In the genomic region with DNA sequence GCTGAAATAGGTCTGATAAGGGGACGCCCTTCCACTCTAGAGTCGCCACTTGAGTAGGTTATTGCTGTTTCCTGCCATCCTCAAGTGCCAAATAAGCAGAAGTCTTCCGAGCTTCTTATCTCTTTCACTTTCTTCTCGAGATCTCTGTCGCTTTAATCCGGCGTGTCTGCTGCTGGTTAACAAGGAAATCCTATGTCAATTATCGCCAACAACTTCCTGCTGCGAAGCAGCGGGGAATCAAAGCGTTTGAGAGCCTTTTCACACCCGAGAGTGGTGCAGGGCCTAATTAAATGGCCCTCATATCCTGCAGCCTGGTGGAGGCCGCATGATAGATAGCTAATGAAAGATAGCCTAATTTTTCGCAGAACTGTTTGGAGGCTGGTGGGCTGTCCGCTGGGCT, we compare ENCODE assay signal across 10 cellular contexts.
A peak's percentile ranks its signal among the peaks of the same experiment; 100 is the strongest.
DNase-seq lines count a peak whose midpoint lies in the region; ATAC-seq and TF ChIP-seq lines count a peak whose summit lies in the region.
"Had no signal": no experiment of that assay in that cellular context is flagged by ENCODE, and none has a peak within 500 bp of the region (broad histone marks: within the 10 kb centered on the region; RNA-seq: fewer than 3 reads in every experiment).

No MANE protein-coding gene starts in this region.

- peak overlapping the region; percentile 17; the same call in 1 of the 2 replicates for H3K4me2 ChIP-seq in GM23338

- H3K4me3 Mint-ChIP-seq in CD4-positive, alpha-beta T cell: peak overlapping the region; percentile 69
- no peak overlapping the region for H3K4me3 Mint-ChIP-seq in GM23338
- peak overlapping the region; percentile 4; the same call in 1 of the 2 replicates for H3K4me3 Mint-ChIP-seq in WTC11

- H3K36me3 Mint-ChIP-seq in CD4-positive, alpha-beta T cell (ENCODE audit: low read depth): no peaks in the 10 kb centered on the region
- H3K36me3 Mint-ChIP-seq in GM23338 (ENCODE audit: low read depth): no peaks in the 10 kb centered on the region
- peaks cover 2% of the 10 kb centered on the region; the same call in 1 of the 2 replicates for H3K36me3 Mint-ChIP-seq in WTC11

- no peaks in the 10 kb centered on the region for H3K27me3 ChIP-seq in CD4-positive, alpha-beta T cell (ENCODE audit: control insufficient read depth, insufficient read depth, low read length)
- H3K27me3 ChIP-seq in GM23338 (ENCODE audit: insufficient read depth): no peaks in the 10 kb centered on the region
- H3K27me3 ChIP-seq: esophagus squamous epithelium had no signal

- no peaks in the 10 kb centered on the region for H4K20me1 ChIP-seq in GM23338 (replicated peaks; ENCODE audit: insufficient read depth)

- no peaks in the 10 kb centered on the region for H3F3A ChIP-seq in GM23338 (replicated peaks; ENCODE audit: low read depth)

- peaks cover 26% of the 10 kb centered on the region for H3K4me1 ChIP-seq in GM23338 (ENCODE audit: insufficient read depth)
- H3K4me1 ChIP-seq: esophagus squamous epithelium had no signal

- peak; percentile 73 for ATAC-seq in CD4-positive, alpha-beta T cell (ENCODE audit: poor library complexity)
- ATAC-seq in GM23338 (peak; percentile 78), WTC11 (peak; percentile 75), left colon (peak; percentile 95)

- TF ChIP-seq CTCF in CD4-positive, alpha-beta T cell (IDR thresholded peaks at IDR 0.05): no peak
- TF ChIP-seq CTCF in GM23338 (conservative IDR thresholded peaks at IDR 0.05; ENCODE audit: low read depth in 2 of 2) (no peak), WTC11 (IDR thresholded peaks at IDR 0.05) (no peak)

- peaks cover 3% of the 10 kb centered on the region; the same call in 1 of the 2 replicates for H3K9me2 ChIP-seq in GM23338 (ENCODE audit: insufficient read depth)

- no peaks in the 10 kb centered on the region for H3K27me3 Mint-ChIP-seq in CD4-positive, alpha-beta T cell
- H3K27me3 Mint-ChIP-seq in GM23338 (ENCODE audit: insufficient read depth, low read depth, poor library complexity) (no peaks in the 10 kb centered on the region), WTC11 (ENCODE audit: low read depth) (no peaks in the 10 kb centered on the region)

- H3K27ac Mint-ChIP-seq in CD4-positive, alpha-beta T cell: peak overlapping the region; percentile 86
- peak overlapping the region; percentile 80; the same call in 1 of the 2 replicates for H3K27ac Mint-ChIP-seq in GM23338
- no peak overlapping the region for H3K27ac Mint-ChIP-seq in WTC11

- H3K9me3 ChIP-seq in CD4-positive, alpha-beta T cell (ENCODE audit: control insufficient read depth, low read length): no peaks in the 10 kb centered on the region
- H3K9me3 ChIP-seq: esophagus squamous epithelium had no signal

- CTCF ChIA-PET in CD4-positive, alpha-beta T cell (lab: Charles Lee): no interaction called here
- CTCF ChIA-PET in WTC11 (lab: Charles Lee): no interaction called here

- H3K4me3 ChIP-seq in GM23338: no peak overlapping the region
- H3K4me3 ChIP-seq: esophagus squamous epithelium had no signal

- H2AFZ ChIP-seq in GM23338: peak overlapping the region; percentile 11; the same call in 1 of the 2 replicates

- H3K4me1 Mint-ChIP-seq in CD4-positive, alpha-beta T cell (ENCODE audit: low read depth): peaks cover 32% of the 10 kb centered on the region
- H3K4me1 Mint-ChIP-seq in GM23338 (peaks cover 26% of the 10 kb centered on the region), WTC11 (peaks cover 40% of the 10 kb centered on the region)

- no peaks in the 10 kb centered on the region for H3K36me3 ChIP-seq in GM23338 (ENCODE audit: insufficient read depth)
- H3K36me3 ChIP-seq: esophagus squamous epithelium had no signal

- intact Hi-C loops in CD4-positive, alpha-beta T cell (cut with DNase I, micrococcal nuclease): no loop called here
- intact Hi-C loops in left colon (cut with DNase I, micrococcal nuclease): no loop called here

- H3K9me3 Mint-ChIP-seq in CD4-positive, alpha-beta T cell: no peaks in the 10 kb centered on the region
- H3K9me3 Mint-ChIP-seq in GM23338: no peaks in the 10 kb centered on the region; the same call in 1 of the 3 replicates
- no peaks in the 10 kb centered on the region for H3K9me3 Mint-ChIP-seq in WTC11

- POLR2A ChIA-PET in CD4-positive, alpha-beta T cell (lab: Charles Lee): no interaction called here
- POLR2A ChIA-PET in WTC11 (lab: Charles Lee): no interaction called here

- no peaks in the 10 kb centered on the region for H3K79me2 ChIP-seq in GM23338 (replicated peaks; ENCODE audit: insufficient read depth)

- H3K27ac ChIP-seq in CD4-positive, alpha-beta T cell (ENCODE audit: low read depth, low read length): no peak overlapping the region
- H3K27ac ChIP-seq in GM23338 (ENCODE audit: low read depth): no peak overlapping the region
- H3K27ac ChIP-seq: esophagus squamous epithelium had no signal

- peak in 4 of 10 experiments; percentile 5 to 36 (median 22) for DNase-seq in CD4-positive, alpha-beta T cell
- DNase-seq in GM23338 (ENCODE audit: low spot score) (peak; percentile 74), WTC11 (ENCODE audit: low spot score) (peak; percentile 47), left colon (peak; percentile 25 to 39), NCI-H2171 treated with DMSO at 0.1 percent for 48 hours (lab: John Stamatoyannopoulos, UW) (no peak), NCI-H187 treated with DMSO at 0.1 percent for 48 hours (lab: John Stamatoyannopoulos, UW) (no peak), ureter (ENCODE audit: low spot score) (no peak), A172 (ENCODE audit: low spot score) (no peak)
- DNase-seq: DND-41, esophagus squamous epithelium had no signal

TF ChIP-seq in GM23338, 12 proteins besides CTCF, POLR2A, EP300 and RAD21 (continues in another document):
- TF ChIP-seq, protein P1, sequence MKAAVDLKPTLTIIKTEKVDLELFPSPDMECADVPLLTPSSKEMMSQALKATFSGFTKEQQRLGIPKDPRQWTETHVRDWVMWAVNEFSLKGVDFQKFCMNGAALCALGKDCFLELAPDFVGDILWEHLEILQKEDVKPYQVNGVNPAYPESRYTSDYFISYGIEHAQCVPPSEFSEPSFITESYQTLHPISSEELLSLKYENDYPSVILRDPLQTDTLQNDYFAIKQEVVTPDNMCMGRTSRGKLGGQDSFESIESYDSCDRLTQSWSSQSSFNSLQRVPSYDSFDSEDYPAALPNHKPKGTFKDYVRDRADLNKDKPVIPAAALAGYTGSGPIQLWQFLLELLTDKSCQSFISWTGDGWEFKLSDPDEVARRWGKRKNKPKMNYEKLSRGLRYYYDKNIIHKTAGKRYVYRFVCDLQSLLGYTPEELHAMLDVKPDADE (IDR thresholded peaks at IDR 0.05): no peak
- no peak for TF ChIP-seq NANOG (IDR thresholded peaks at IDR 0.05; ENCODE audit: borderline replicate concordance)
- TF ChIP-seq ZNF331 (CRISPR knock-in tag; IDR thresholded peaks at IDR 0.05; ENCODE audit: low read depth): no peak
- TF ChIP-seq POLR2AphosphoS5 (IDR thresholded peaks at IDR 0.05; ENCODE audit: low read depth): no peak
- TF ChIP-seq EZH2 (IDR thresholded peaks at IDR 0.05; ENCODE audit: low read depth, unreplicated experiment): no peak
- TF ChIP-seq JUNB (IDR thresholded peaks at IDR 0.05; ENCODE audit: unreplicated experiment): no peak
- no peak for TF ChIP-seq STAT1 (IDR thresholded peaks at IDR 0.05; ENCODE audit: unreplicated experiment)
- TF ChIP-seq EZH2phosphoT487 (IDR thresholded peaks at IDR 0.05; ENCODE audit: unreplicated experiment): no peak
- no peak for TF ChIP-seq CREB1 (CRISPR knock-in tag; IDR thresholded peaks at IDR 0.05; ENCODE audit: low read depth)

TF ChIP-seq in WTC11, 78 proteins besides CTCF, POLR2A, EP300 and RAD21:
- TF ChIP-seq ZNF232 (CRISPR knock-in tag; IDR thresholded peaks at IDR 0.05): no peak

Comparison
In these comparisons a context has a peak if more than half of its experiments do, and no peak if none do; other contexts are left out.
1. DNase-seq: peak in GM23338 (single experiment), WTC11 (single experiment) and left colon (2 of 2); none in NCI-H2171 treated with DMSO at 0.1 percent for 48 hours (single experiment), NCI-H187 treated with DMSO at 0.1 percent for 48 hours (single experiment), ureter (single experiment) and A172 (single experiment).
2. Peak in every context shown above with its lines, with median percentiles within 50 percentile points of each other: ATAC-seq.